In genomic region chr20:25695532-25696383, GRCh38 we compare ENCODE assay signal across 8 cellular contexts. TPM values are rescaled to one million over a fixed set of nuclear protein-coding genes. Genes with fewer than 3 reads are reported as not detected.
A peak's percentile ranks its signal among the peaks of the same experiment; 100 is the strongest.
DNase-seq lines count a peak whose midpoint lies in the region; ATAC-seq and TF ChIP-seq lines count a peak whose summit lies in the region.

No MANE protein-coding gene starts in this region.

- H4K20me1 ChIP-seq in DOHH2 (ENCODE audit: control insufficient read depth, insufficient read depth, low read depth, low read length), result no peaks in the 10 kb centered on the region

- no peaks in the 10 kb centered on the region for H3K27me3 ChIP-seq in DOHH2 (ENCODE audit: control insufficient read depth, low read length)
- H3K27me3 ChIP-seq in HL-60 (ENCODE audit: insufficient read depth, poor library complexity, severe bottlenecking), result no peaks in the 10 kb centered on the region
- H3K27me3 ChIP-seq in stomach, result no peaks in the 10 kb centered on the region

- peak overlapping the region; percentile 79 for H3K4me3 ChIP-seq in DOHH2 (ENCODE audit: low read length)
- H3K4me3 ChIP-seq in HL-60 (replicated peaks; ENCODE audit: insufficient read depth, low read length), result peak overlapping the region; percentile 96
- peak overlapping the region; percentile 83 to 92 (median 89) for H3K4me3 ChIP-seq in stomach

- H3K4me1 ChIP-seq in DOHH2 (ENCODE audit: control insufficient read depth, low read length) (peaks cover 20% of the 10 kb centered on the region), stomach (peaks cover 9 to 29% (median 18%) of the 10 kb centered on the region in 4 donors)

- H3K79me2 ChIP-seq in DOHH2 (ENCODE audit: control insufficient read depth, low read length), result peaks cover 20% of the 10 kb centered on the region

- no peaks in the 10 kb centered on the region for H3K9me2 ChIP-seq in DOHH2 (replicated peaks; ENCODE audit: control insufficient read depth, low read length)

- no peak for TF ChIP-seq POLR2A in stomach (IDR thresholded peaks at IDR 0.05)

- TF ChIP-seq CTCF in DOHH2 (IDR thresholded peaks at IDR 0.05; ENCODE audit: low read depth, low read length, poor library complexity, severe bottlenecking), result no peak
- no peak for TF ChIP-seq CTCF in HL-60 (IDR thresholded peaks at IDR 0.05; ENCODE audit: insufficient read depth, low read length)
- TF ChIP-seq CTCF in stomach (IDR thresholded peaks at IDR 0.05), result no peak

- H3K27ac ChIP-seq in DOHH2 (ENCODE audit: low read depth, low read length) (peak overlapping the region; percentile 58), HL-60 (replicated peaks) (peak overlapping the region; percentile 85), stomach (peak overlapping the region; percentile 68 to 95 (median 87))

- DNase-seq in HL-60 (ENCODE audit: low read depth in 1 of 2, low spot score in 1 of 2) (peak in 1 of 2 experiments; percentile 14), astrocyte of the hippocampus (ENCODE audit: low read depth, low spot score) (peak; percentile 10), iris pigment epithelial cell (ENCODE audit: low read depth) (peak; percentile 20), stomach (no peak), NCI-H1105 (lab: John Stamatoyannopoulos, UW) (no peak), DMS153 (lab: John Stamatoyannopoulos, UW) (no peak)

- ATAC-seq in GM18519 (IDR thresholded peaks at IDR 0.05; ENCODE audit: low FRiP score, unreplicated experiment), result no peak

- intact Hi-C loops in stomach (cut with DNase I; ENCODE audit: low total_unique reads), result no loop called here

- WGBS in stomach, 5 donors, result 12 to 14% (median 13%) methylated on average over 29 to 31 of the region's 31 CpGs

- H3K9me3 ChIP-seq in DOHH2 (ENCODE audit: control insufficient read depth, insufficient read depth, low read length) (peaks cover 8% of the 10 kb centered on the region), stomach (peaks cover 0 to 12% (median under 1%) of the 10 kb centered on the region in 4 donors)

- H3K36me3 ChIP-seq in DOHH2 (ENCODE audit: control insufficient read depth, low read length), result 0 out of 2 replicates have a peak, but pooled peaks cover 5% of the 10 kb centered on the region
- peaks cover 0 to 10% (median 0%) of the 10 kb centered on the region in 4 donors for H3K36me3 ChIP-seq in stomach

- TF ChIP-seq EP300 in stomach (IDR thresholded peaks at IDR 0.05), result no peak

- peaks cover 2% of the 10 kb centered on the region for H3F3A ChIP-seq in DOHH2 (ENCODE audit: control insufficient read depth, insufficient read depth)

- H3K4me2 ChIP-seq in DOHH2 (ENCODE audit: low read length), result peak overlapping the region; percentile 85

RNA-seq across cellular contexts. Expression of gene ZNF337, which starts 0.9 kb away (rescaled TPM):
- total RNA-seq in stomach, result 10 to 100 TPM; 10.4 to 21.0 (median 16.7) TPM
- 10 to 100 TPM in 1 of 3 donors, 1 to 10 TPM in 2; 3.5 to 14.4 (median 5.5) TPM for polyA plus RNA-seq in stomach

Comparison
In these comparisons a context has a peak if more than half of its experiments do, and no peak if none do; other contexts are left out.
1. DNase-seq: peak in astrocyte of the hippocampus (single experiment) and iris pigment epithelial cell (single experiment); none in stomach (single experiment), NCI-H1105 (single experiment) and DMS153 (single experiment).
2. Peak in every context shown above with its lines, with median percentiles within 50 percentile points of each other: H3K27ac ChIP-seq and H3K4me3 ChIP-seq.